Comparison of ENCODE assay signal across 1 cellular context in the genomic region with DNA sequence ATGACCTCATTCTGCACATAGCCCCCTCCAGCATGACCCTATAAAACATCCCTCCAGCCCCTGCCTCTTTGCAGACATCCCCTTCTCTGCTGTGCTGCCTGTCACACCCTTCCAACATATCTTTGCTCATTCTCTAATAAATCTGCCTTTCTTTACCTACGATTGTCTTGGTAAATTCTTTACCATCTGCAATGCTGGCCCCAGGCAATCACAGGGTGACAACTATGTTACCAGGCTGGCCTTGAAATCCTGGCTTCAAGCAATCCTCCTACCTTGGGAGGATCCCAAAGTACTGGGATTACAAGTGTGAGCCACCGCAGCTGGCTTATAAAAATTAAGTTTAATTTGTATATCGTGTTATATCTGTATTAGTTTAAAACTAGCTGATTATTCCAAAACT.
TF ChIP-seq lines count a peak whose summit lies in the region.

No MANE protein-coding gene starts in this region.

TF ChIP-seq in WTC11, 78 proteins besides CTCF, POLR2A, EP300 and RAD21 (continued from another document):
- TF ChIP-seq, protein P1, sequence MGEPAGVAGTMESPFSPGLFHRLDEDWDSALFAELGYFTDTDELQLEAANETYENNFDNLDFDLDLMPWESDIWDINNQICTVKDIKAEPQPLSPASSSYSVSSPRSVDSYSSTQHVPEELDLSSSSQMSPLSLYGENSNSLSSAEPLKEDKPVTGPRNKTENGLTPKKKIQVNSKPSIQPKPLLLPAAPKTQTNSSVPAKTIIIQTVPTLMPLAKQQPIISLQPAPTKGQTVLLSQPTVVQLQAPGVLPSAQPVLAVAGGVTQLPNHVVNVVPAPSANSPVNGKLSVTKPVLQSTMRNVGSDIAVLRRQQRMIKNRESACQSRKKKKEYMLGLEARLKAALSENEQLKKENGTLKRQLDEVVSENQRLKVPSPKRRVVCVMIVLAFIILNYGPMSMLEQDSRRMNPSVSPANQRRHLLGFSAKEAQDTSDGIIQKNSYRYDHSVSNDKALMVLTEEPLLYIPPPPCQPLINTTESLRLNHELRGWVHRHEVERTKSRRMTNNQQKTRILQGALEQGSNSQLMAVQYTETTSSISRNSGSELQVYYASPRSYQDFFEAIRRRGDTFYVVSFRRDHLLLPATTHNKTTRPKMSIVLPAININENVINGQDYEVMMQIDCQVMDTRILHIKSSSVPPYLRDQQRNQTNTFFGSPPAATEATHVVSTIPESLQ (CRISPR knock-in tag; IDR thresholded peaks at IDR 0.05): no peak
- TF ChIP-seq FOXK1 (CRISPR knock-in tag; IDR thresholded peaks at IDR 0.05): no peak
- TF ChIP-seq MYBL2 (CRISPR knock-in tag; IDR thresholded peaks at IDR 0.05): no peak
- no peak for TF ChIP-seq GTF2I (CRISPR knock-in tag; conservative IDR thresholded peaks at IDR 0.05)
- no peak for TF ChIP-seq MXD4 (CRISPR knock-in tag; IDR thresholded peaks at IDR 0.05; ENCODE audit: borderline replicate concordance)
- no peak for TF ChIP-seq GABPB1 (CRISPR knock-in tag; IDR thresholded peaks at IDR 0.05)
- no peak for TF ChIP-seq MLX (CRISPR knock-in tag; IDR thresholded peaks at IDR 0.05)
- TF ChIP-seq, protein P2, sequence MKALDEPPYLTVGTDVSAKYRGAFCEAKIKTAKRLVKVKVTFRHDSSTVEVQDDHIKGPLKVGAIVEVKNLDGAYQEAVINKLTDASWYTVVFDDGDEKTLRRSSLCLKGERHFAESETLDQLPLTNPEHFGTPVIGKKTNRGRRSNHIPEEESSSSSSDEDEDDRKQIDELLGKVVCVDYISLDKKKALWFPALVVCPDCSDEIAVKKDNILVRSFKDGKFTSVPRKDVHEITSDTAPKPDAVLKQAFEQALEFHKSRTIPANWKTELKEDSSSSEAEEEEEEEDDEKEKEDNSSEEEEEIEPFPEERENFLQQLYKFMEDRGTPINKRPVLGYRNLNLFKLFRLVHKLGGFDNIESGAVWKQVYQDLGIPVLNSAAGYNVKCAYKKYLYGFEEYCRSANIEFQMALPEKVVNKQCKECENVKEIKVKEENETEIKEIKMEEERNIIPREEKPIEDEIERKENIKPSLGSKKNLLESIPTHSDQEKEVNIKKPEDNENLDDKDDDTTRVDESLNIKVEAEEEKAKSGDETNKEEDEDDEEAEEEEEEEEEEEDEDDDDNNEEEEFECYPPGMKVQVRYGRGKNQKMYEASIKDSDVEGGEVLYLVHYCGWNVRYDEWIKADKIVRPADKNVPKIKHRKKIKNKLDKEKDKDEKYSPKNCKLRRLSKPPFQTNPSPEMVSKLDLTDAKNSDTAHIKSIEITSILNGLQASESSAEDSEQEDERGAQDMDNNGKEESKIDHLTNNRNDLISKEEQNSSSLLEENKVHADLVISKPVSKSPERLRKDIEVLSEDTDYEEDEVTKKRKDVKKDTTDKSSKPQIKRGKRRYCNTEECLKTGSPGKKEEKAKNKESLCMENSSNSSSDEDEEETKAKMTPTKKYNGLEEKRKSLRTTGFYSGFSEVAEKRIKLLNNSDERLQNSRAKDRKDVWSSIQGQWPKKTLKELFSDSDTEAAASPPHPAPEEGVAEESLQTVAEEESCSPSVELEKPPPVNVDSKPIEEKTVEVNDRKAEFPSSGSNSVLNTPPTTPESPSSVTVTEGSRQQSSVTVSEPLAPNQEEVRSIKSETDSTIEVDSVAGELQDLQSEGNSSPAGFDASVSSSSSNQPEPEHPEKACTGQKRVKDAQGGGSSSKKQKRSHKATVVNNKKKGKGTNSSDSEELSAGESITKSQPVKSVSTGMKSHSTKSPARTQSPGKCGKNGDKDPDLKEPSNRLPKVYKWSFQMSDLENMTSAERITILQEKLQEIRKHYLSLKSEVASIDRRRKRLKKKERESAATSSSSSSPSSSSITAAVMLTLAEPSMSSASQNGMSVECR (CRISPR knock-in tag; IDR thresholded peaks at IDR 0.05; ENCODE audit: borderline replicate concordance): no peak
- TF ChIP-seq CREM (CRISPR knock-in tag; IDR thresholded peaks at IDR 0.05): no peak
